In genomic region chr3:49358217-49358883, GRCh38 we compare ENCODE assay signal across 8 cellular contexts. TPM values are rescaled to one million over a fixed set of nuclear protein-coding genes. Genes with fewer than 3 reads are reported as not detected.
DNase-seq lines count a peak whose midpoint lies in the region; ATAC-seq, FAIRE-seq and TF ChIP-seq lines count a peak whose summit lies in the region.

Gene GPX1 (minus strand): TSS chr3:49358353. CDS start chr3:49358278, 75 bp downstream.

- H3K4me3 ChIP-seq in BLaER1 (peak within 1 kb of the TSS; percentile 88), HepG2 (replicated peaks in 1 of 3; ENCODE audit: insufficient read depth in 1 of 3, low read depth in 2 of 3, low read length in 3 of 3) (peak within 1 kb of the TSS; percentile 62 to 73 (median 63))

- H3K9ac ChIP-seq in BLaER1 (peak within 1 kb of the TSS; percentile 96), HepG2 (ENCODE audit: insufficient read depth, low read depth, low read length) (peak within 1 kb of the TSS; percentile 80)

- TF ChIP-seq CTCF in HepG2 (CRISPR knock-in tag; IDR thresholded peaks at IDR 0.05): peak; percentile 32; the same call in 1 of the 2 replicates

- no peak for TF ChIP-seq EP300 in HepG2 (IDR thresholded peaks at IDR 0.05; ENCODE audit: low read depth in 2 of 2, low read length in 2 of 2)
- no peak for TF ChIP-seq EP300 in HepG2 (CRISPR knock-in tag; IDR thresholded peaks at IDR 0.05; ENCODE audit: borderline replicate concordance)

- H3K36me3 ChIP-seq in BLaER1: peaks cover 72% of the 10 kb centered on the region
- H3K36me3 ChIP-seq in HepG2 (replicated peaks in 1 of 2; ENCODE audit: control insufficient read depth in 1 of 2, insufficient read depth in 2 of 2, low read length in 2 of 2): peaks cover 9 to 30% of the 10 kb centered on the region in 2 experiments

- H3K27ac ChIP-seq in BLaER1: peak within 1 kb of the TSS; percentile 94
- peak within 1 kb of the TSS; percentile 94 for H3K27ac ChIP-seq in HepG2 (ENCODE audit: extremely low read length, insufficient read depth, low read length)

- H3K27me3 ChIP-seq in BLaER1 (no peaks in the 10 kb centered on the region), HepG2 (ENCODE audit: control insufficient read depth in 1 of 2, insufficient read depth in 2 of 2, low read length in 2 of 2) (no peaks in the 10 kb centered on the region)

- peaks cover 45% of the 10 kb centered on the region for H3K4me1 ChIP-seq in BLaER1
- H3K4me1 ChIP-seq in HepG2 (ENCODE audit: insufficient read depth, low read length): peaks cover 37% of the 10 kb centered on the region

- H3K9me3 ChIP-seq in BLaER1 (no peaks in the 10 kb centered on the region), HepG2 (ENCODE audit: low read length) (no peaks in the 10 kb centered on the region)

- 0% methylated on average over 1 of the region's 46 CpGs for WGBS in HepG2 (ENCODE audit: low lambda C conversion rate)

- peak; percentile 32; the same call in 1 of the 2 replicates for TF ChIP-seq RAD21 in HepG2 (CRISPR knock-in tag; IDR thresholded peaks at IDR 0.05)

- H3K4me2 ChIP-seq in BLaER1 (peak within 1 kb of the TSS; percentile 85), HepG2 (ENCODE audit: low read depth, low read length) (peak within 1 kb of the TSS; percentile 80)

- H2AFZ ChIP-seq in HepG2 (ENCODE audit: low read length): no peak within 1 kb of the TSS

- peak; percentile 86 for TF ChIP-seq POLR2A in HepG2 (IDR thresholded peaks at IDR 0.05; ENCODE audit: insufficient read depth in 1 of 2, low read depth in 2 of 2, low read length in 2 of 2)

- DNase-seq in NCI-H748 (lab: John Stamatoyannopoulos, UW; ENCODE audit: unreplicated experiment): peak; percentile 94
- DNase-seq in activated CD4-positive, alpha-beta T cell treated with anti-CD3 and anti-CD28 coated beads, Interleukin-2, amount 50 U/mL, for 4 hours: peak; percentile 43 to 49
- peak; percentile 90 to 97 for DNase-seq in dermis microvascular lymphatic vessel endothelial cell (ENCODE audit: low read depth in 2 of 2)
- DNase-seq in HepG2 (ENCODE audit: low spot score): peak; percentile 92
- DNase-seq in stimulated activated CD4-positive, alpha-beta T cell treated with anti-CD3 and anti-CD28 coated beads, Interleukin-2, amount 100 ng/mL, for 48 hours: peak; percentile 81 to 82

- in situ Hi-C loops in HepG2 (cut with HindIII; ENCODE audit: extremely low pct_ligation_motif_present, low pct_unique_long_range_greater_than_20kb): no loop called here

- peak; percentile 65 for FAIRE-seq in HepG2 (lab: Jason Lieb, UNC)

- CTCF ChIA-PET in HepG2 (lab: Yijun Ruan, JAX; ENCODE audit: low intra/inter-chr PET ratio, low total read pairs): interaction anchor here (1.2 kb wide), 1 partner anchor 18 kb away, joined by 6 read pairs; the partner anchor contains the start of gene USP4

- ATAC-seq in GM19324 (IDR thresholded peaks at IDR 0.05; ENCODE audit: low FRiP score, unreplicated experiment) (peak; percentile 94), HG03520 (IDR thresholded peaks at IDR 0.05; ENCODE audit: unreplicated experiment) (peak; percentile 67), HepG2 (peak; percentile 93)

- POLR2A ChIA-PET in HepG2 (lab: Yijun Ruan, JAX): interaction anchor here (0.6 to 5.5 kb wide), 36 partner anchors 9 to 315 kb away, joined by 3 to 134 read pairs (median 4); partner anchors contain the start of genes AMT, DAG1, KLHDC8B and LAMB2

- peaks cover 37% of the 10 kb centered on the region for H4K20me1 ChIP-seq in BLaER1
- no peaks in the 10 kb centered on the region for H4K20me1 ChIP-seq in HepG2 (ENCODE audit: insufficient read depth, low read length)

- intact Hi-C loops in HepG2 (cut with micrococcal nuclease; ENCODE audit: unreplicated experiment): loop anchor here (1.0 to 5.0 kb wide), 2 partner anchors 18 to 54 kb away; partner anchors contain the start of genes RHOA, TCTA and USP4

- peaks cover 14% of the 10 kb centered on the region for H3K79me2 ChIP-seq in HepG2 (ENCODE audit: insufficient read depth, low read length)

- BruUV-seq in HepG2 (replicated peaks; lab: Mats Ljungman, UMichigan): no TSS peak

TF ChIP-seq in HepG2, 621 proteins besides CTCF, POLR2A, EP300 and RAD21 (continues in another document):
- TF ChIP-seq ZNF256 (CRISPR knock-in tag; conservative IDR thresholded peaks at IDR 0.05): peak; percentile 71; the same call in 1 of the 2 replicates
- no peak for TF ChIP-seq ZBTB44 (CRISPR knock-in tag; IDR thresholded peaks at IDR 0.05)
- peak; percentile 95 for TF ChIP-seq ELF1 (CRISPR knock-in tag; IDR thresholded peaks at IDR 0.05)
- TF ChIP-seq SAFB2 (CRISPR knock-in tag; IDR thresholded peaks at IDR 0.05; ENCODE audit: borderline replicate concordance, low read depth): 0 out of 2 replicates have a peak, but pooled peaks have one; percentile 71
- TF ChIP-seq MYC (CRISPR knock-in tag; IDR thresholded peaks at IDR 0.05; ENCODE audit: borderline replicate concordance): peak; percentile 99
- TF ChIP-seq KDM5B (CRISPR knock-in tag; IDR thresholded peaks at IDR 0.05; ENCODE audit: borderline replicate concordance): peak; percentile 93; the same call in 1 of the 2 replicates
- peak; percentile 31; the same call in 1 of the 2 replicates for TF ChIP-seq NR2C2 (CRISPR knock-in tag; IDR thresholded peaks at IDR 0.05; ENCODE audit: borderline replicate concordance)
- peak; percentile 85; the same call in 1 of the 2 replicates for TF ChIP-seq KLF6 (CRISPR knock-in tag; IDR thresholded peaks at IDR 0.05)
- TF ChIP-seq BHLHE40 (IDR thresholded peaks at IDR 0.05; ENCODE audit: low read length): peak; percentile 57; the same call in 1 of the 2 replicates
- peak; percentile 98 for TF ChIP-seq ZNF335 (CRISPR knock-in tag; IDR thresholded peaks at IDR 0.05)
- peak; percentile 72; the same call in 1 of the 2 replicates for TF ChIP-seq E2F1 (CRISPR knock-in tag; IDR thresholded peaks at IDR 0.05)
- TF ChIP-seq CBX1 (IDR thresholded peaks at IDR 0.05; ENCODE audit: low read depth): no peak

RNA-seq across cellular contexts. Expression of gene GPX1, which starts in this region (rescaled TPM):
- total RNA-seq in dermis microvascular lymphatic vessel endothelial cell (512 and 672 TPM in 2 replicates), HepG2 (2016; rRNA removed; fragmentation: Illumina TruSeq; extraction: Trizol) (149 and 169 TPM in 2 replicates)
- total RNA-seq in HepG2 (2016; cell fraction: cytosol; rRNA removed; fragmentation: Illumina TruSeq; extraction: Trizol; ENCODE audit: low read depth): 205 and 280 TPM in 2 replicates
- total RNA-seq in HepG2 (2016; cell fraction: insoluble cytoplasmic fraction; rRNA removed; fragmentation: Illumina TruSeq; extraction: Trizol): 148 and 173 TPM in 2 replicates
- total RNA-seq in HepG2 (2016; cell fraction: membrane; rRNA removed; fragmentation: Illumina TruSeq; extraction: Trizol): 276 and 347 TPM in 2 replicates
- 56.7 and 58.1 TPM in 2 replicates for total RNA-seq in HepG2 (2016; cell fraction: nucleus; rRNA removed; fragmentation: Illumina TruSeq; extraction: Trizol)
- polyA plus RNA-seq in HepG2 (2011; rRNA removed): 167 and 168 TPM in 2 replicates
- 122 and 246 TPM in 2 replicates for polyA plus RNA-seq in HepG2 (2011; cell fraction: cytosol; rRNA removed)
- 103 and 106 TPM in 2 replicates for polyA plus RNA-seq in HepG2 (2011; cell fraction: nucleus; rRNA removed)
- 61.4 and 66.5 TPM in 2 replicates for polyA plus RNA-seq in HepG2 (2012)
- polyA plus RNA-seq in HepG2 (2016; cell fraction: cytosol; fragmentation: Illumina TruSeq; extraction: Trizol; ENCODE audit: low read depth): 349 and 479 TPM in 2 replicates
- 254 and 267 TPM in 2 replicates for polyA plus RNA-seq in HepG2 (2016; cell fraction: insoluble cytoplasmic fraction; fragmentation: Illumina TruSeq; extraction: Trizol; ENCODE audit: low read depth)
- 392 and 448 TPM in 2 replicates for polyA plus RNA-seq in HepG2 (2016; cell fraction: membrane; fragmentation: Illumina TruSeq; extraction: Trizol; ENCODE audit: low read depth)
- 140 and 150 TPM in 2 replicates for polyA plus RNA-seq in HepG2 (2016; cell fraction: nucleus; fragmentation: Illumina TruSeq; extraction: Trizol; ENCODE audit: insufficient read depth, low read depth)
- polyA minus RNA-seq in HepG2 (2011; rRNA and poly(A)+ RNA removed; ENCODE audit: low replicate concordance): 140 and 218 TPM in 2 replicates
- 38.9 and 50.8 TPM in 2 replicates for polyA minus RNA-seq in HepG2 (2011; cell fraction: cytosol; rRNA and poly(A)+ RNA removed)
- 19.5 and 22.8 TPM in 2 replicates for polyA minus RNA-seq in HepG2 (2011; cell fraction: nucleus; rRNA and poly(A)+ RNA removed)

Comparison
In these comparisons a context has a peak if more than half of its experiments do, and no peak if none do; other contexts are left out.
1. Peak in every context shown above with its lines: DNase-seq, ATAC-seq, H3K4me3 ChIP-seq and H3K27ac ChIP-seq.